ENCODE assay signal across 17 cellular contexts in genomic region chr20:62203378-62204030, GRCh38. TPM values are rescaled to one million over a fixed set of nuclear protein-coding genes. Genes with fewer than 3 reads are reported as not detected.
DNase-seq lines count a peak whose midpoint lies in the region; ATAC-seq, FAIRE-seq and TF ChIP-seq lines count a peak whose summit lies in the region.
"Had no signal": no experiment of that assay in that cellular context is flagged by ENCODE, and none has a peak within 500 bp of the region (broad histone marks: within the 10 kb centered on the region; RNA-seq: fewer than 3 reads in every experiment).

No MANE protein-coding gene starts in this region.

- H3K27ac ChIP-seq in HepG2 (ENCODE audit: extremely low read length, insufficient read depth, low read length), result no peak overlapping the region
- H3K27ac ChIP-seq: 22Rv1, adrenal gland, psoas muscle, stomach had no signal

- intact Hi-C loops in HepG2 (cut with micrococcal nuclease; ENCODE audit: unreplicated experiment), result no loop called here

- in situ Hi-C loops in KBM-7 (cut with MboI; ENCODE audit: low pct_unique_long_range_greater_than_20kb, low sequenced_read_pairs) (no loop called here), HepG2 (cut with HindIII; ENCODE audit: extremely low pct_ligation_motif_present, low pct_unique_long_range_greater_than_20kb) (no loop called here)

- H2AFZ ChIP-seq in HepG2 (ENCODE audit: low read length), result no peak overlapping the region

- POLR2A ChIA-PET in HepG2 (lab: Yijun Ruan, JAX), result no interaction called here

- H3K9me3 ChIP-seq in adipocyte (ENCODE audit: control insufficient read depth, low read length), result no peaks in the 10 kb centered on the region
- H3K9me3 ChIP-seq in HepG2 (ENCODE audit: low read length), result no peaks in the 10 kb centered on the region
- H3K9me3 ChIP-seq: adrenal gland, psoas muscle, stomach had no signal

- CTCF ChIA-PET in HepG2 (lab: Yijun Ruan, JAX; ENCODE audit: low intra/inter-chr PET ratio, low total read pairs), result no interaction called here

- TF ChIP-seq CTCF in HepG2 (CRISPR knock-in tag; IDR thresholded peaks at IDR 0.05), result no peak

- peaks cover 22% of the 10 kb centered on the region for H3K4me1 ChIP-seq in adipocyte (ENCODE audit: control insufficient read depth, insufficient read depth, low read length)
- no peaks in the 10 kb centered on the region for H3K4me1 ChIP-seq in HepG2 (ENCODE audit: insufficient read depth, low read length)
- H3K4me1 ChIP-seq: adrenal gland, stomach had no signal

- no peaks in the 10 kb centered on the region for H3K79me2 ChIP-seq in HepG2 (ENCODE audit: insufficient read depth, low read length)

- TF ChIP-seq EP300 in HepG2 (IDR thresholded peaks at IDR 0.05; ENCODE audit: low read depth in 2 of 2, low read length in 2 of 2) (no peak), HepG2 (CRISPR knock-in tag; IDR thresholded peaks at IDR 0.05; ENCODE audit: borderline replicate concordance) (no peak)

- FAIRE-seq in HepG2 (lab: Jason Lieb, UNC) (no peak), GM12892 (lab: Jason Lieb, UNC) (no peak)

- H3K36me3 ChIP-seq in adipocyte (ENCODE audit: control insufficient read depth, insufficient read depth, low read length, severe bottlenecking), result peaks cover 35% of the 10 kb centered on the region
- H3K36me3 ChIP-seq in HepG2 (replicated peaks in 1 of 2; ENCODE audit: control insufficient read depth in 1 of 2, insufficient read depth in 2 of 2, low read length in 2 of 2), result peaks cover 24 to 35% of the 10 kb centered on the region in 2 experiments; a peak in 4 of 5 replicates

- no peak overlapping the region for H3K4me2 ChIP-seq in HepG2 (ENCODE audit: low read depth, low read length)

- DNase-seq in NCI-H1417 (lab: John Stamatoyannopoulos, UW) (peak; percentile 32 to 54 (median 53)), NCI-H1417 treated with DMSO at 0.1 percent for 48 hours (lab: John Stamatoyannopoulos, UW) (no peak), KBM-7 (peak; percentile 38), adipocyte (ENCODE audit: low read depth) (peak; percentile 5), HepG2 (ENCODE audit: low spot score) (no peak), NCI-H2227 (lab: John Stamatoyannopoulos, UW; ENCODE audit: unreplicated experiment) (no peak), HT-29 (ENCODE audit: low spot score) (no peak), GM12892 (ENCODE audit: insufficient read length) (no peak)
- DNase-seq: activated CD4-positive, alpha-beta memory T cell treated with anti-CD3 and anti-CD28 coated beads for 36 hours; adrenal gland; CD4-positive, CD25-positive, alpha-beta regulatory T cell; natural killer cell; NCI-H1694; stomach had no signal

- H3K9ac ChIP-seq in adipocyte (ENCODE audit: low read length), result no peak overlapping the region
- H3K9ac ChIP-seq in HepG2 (ENCODE audit: insufficient read depth, low read depth, low read length), result no peak overlapping the region

- no TSS peak for BruUV-seq in HepG2 (replicated peaks; lab: Mats Ljungman, UMichigan)

- H3K4me3 ChIP-seq in adipocyte (ENCODE audit: low read length), result no peak overlapping the region
- H3K4me3 ChIP-seq in HepG2 (replicated peaks in 1 of 3; ENCODE audit: insufficient read depth in 1 of 3, low read depth in 2 of 3, low read length in 3 of 3), result no peak overlapping the region
- H3K4me3 ChIP-seq: adrenal gland, psoas muscle, stomach had no signal

- ATAC-seq in HepG2, result no peak
- ATAC-seq: natural killer cell, Panc1, psoas muscle had no signal

- no peak for TF ChIP-seq RAD21 in HepG2 (CRISPR knock-in tag; IDR thresholded peaks at IDR 0.05)

- H4K20me1 ChIP-seq in HepG2 (ENCODE audit: insufficient read depth, low read length), result no peaks in the 10 kb centered on the region

- H3K27me3 ChIP-seq in adipocyte (replicated peaks; ENCODE audit: control insufficient read depth, insufficient read depth, low read length), result no peaks in the 10 kb centered on the region
- no peaks in the 10 kb centered on the region for H3K27me3 ChIP-seq in HepG2 (ENCODE audit: control insufficient read depth in 1 of 2, insufficient read depth in 2 of 2, low read length in 2 of 2)
- H3K27me3 ChIP-seq: adrenal gland had no signal

- 97% methylated on average over 22 of the region's 22 CpGs for WGBS in HepG2 (ENCODE audit: low lambda C conversion rate)

- TF ChIP-seq POLR2A in HepG2 (IDR thresholded peaks at IDR 0.05; ENCODE audit: insufficient read depth in 1 of 2, low read depth in 2 of 2, low read length in 2 of 2) (no peak), GM12892 (IDR thresholded peaks at IDR 0.05; ENCODE audit: low read depth, low read length) (no peak)

RNA-seq across cellular contexts. Expression of gene HRH3, which starts 16.6 kb away (rescaled TPM):
- total RNA-seq in HepG2 (2016; rRNA removed; fragmentation: Illumina TruSeq; extraction: Trizol), result 0.10 and 0.18 TPM in 2 replicates
- total RNA-seq in HepG2 (2016; cell fraction: cytosol; rRNA removed; fragmentation: Illumina TruSeq; extraction: Trizol; ENCODE audit: low read depth), result 0.10 TPM in 1 of 2 replicates, not detected in the other
- 0.06 TPM in 1 of 2 replicates, not detected in the other for total RNA-seq in HepG2 (2016; cell fraction: insoluble cytoplasmic fraction; rRNA removed; fragmentation: Illumina TruSeq; extraction: Trizol)
- total RNA-seq in HepG2 (2016; cell fraction: membrane; rRNA removed; fragmentation: Illumina TruSeq; extraction: Trizol), result 0.12 and 0.14 TPM in 2 replicates
- not detected in 2 replicates for total RNA-seq in HepG2 (2016; cell fraction: nucleus; rRNA removed; fragmentation: Illumina TruSeq; extraction: Trizol)
- polyA plus RNA-seq in HepG2 (2011; rRNA removed), result not detected in 2 replicates
- polyA plus RNA-seq in HepG2 (2011; cell fraction: cytosol; rRNA removed), result not detected in 2 replicates
- polyA plus RNA-seq in HepG2 (2011; cell fraction: nucleus; rRNA removed), result not detected in 2 replicates
- 0.08 TPM in 1 of 2 replicates, not detected in the other for polyA plus RNA-seq in HepG2 (2012)
- polyA plus RNA-seq in HepG2 (2016; cell fraction: cytosol; fragmentation: Illumina TruSeq; extraction: Trizol; ENCODE audit: low read depth), result 0.08 TPM in 1 of 2 replicates, not detected in the other
- 0.34 TPM in 1 of 2 replicates, not detected in the other for polyA plus RNA-seq in HepG2 (2016; cell fraction: insoluble cytoplasmic fraction; fragmentation: Illumina TruSeq; extraction: Trizol; ENCODE audit: low read depth)
- polyA plus RNA-seq in HepG2 (2016; cell fraction: membrane; fragmentation: Illumina TruSeq; extraction: Trizol; ENCODE audit: low read depth), result 0.17 TPM in 2 replicates
- not detected in 2 replicates for polyA plus RNA-seq in HepG2 (2016; cell fraction: nucleus; fragmentation: Illumina TruSeq; extraction: Trizol; ENCODE audit: insufficient read depth, low read depth)
- not detected in 2 replicates for polyA minus RNA-seq in HepG2 (2011; rRNA and poly(A)+ RNA removed; ENCODE audit: low replicate concordance)
- not detected in 2 replicates for polyA minus RNA-seq in HepG2 (2011; cell fraction: cytosol; rRNA and poly(A)+ RNA removed)
- not detected in 2 replicates for polyA minus RNA-seq in HepG2 (2011; cell fraction: nucleus; rRNA and poly(A)+ RNA removed)
- total RNA-seq in HT-29 (2014; rRNA removed; shearing (Covaris generic)), result not detected in 2 replicates
- polyA plus RNA-seq in GM12892 (2012; ENCODE audit: missing spikeins), result not detected
- total RNA-seq: activated CD4-positive, alpha-beta memory T cell treated with anti-CD3 and anti-CD28 coated beads for 36 hours; CD4-positive, CD25-positive, alpha-beta regulatory T cell; natural killer cell; psoas muscle; stomach had no signal
- polyA plus RNA-seq: CD4-positive, CD25-positive, alpha-beta regulatory T cell; stomach had no signal

RNA-seq across cellular contexts. Expression of gene MTG2, which starts 20.7 kb away (rescaled TPM):
- 31.3 and 37.8 TPM in 2 replicates for total RNA-seq in HepG2 (2016; rRNA removed; fragmentation: Illumina TruSeq; extraction: Trizol)
- total RNA-seq in HepG2 (2016; cell fraction: cytosol; rRNA removed; fragmentation: Illumina TruSeq; extraction: Trizol; ENCODE audit: low read depth), result 14.9 and 15.3 TPM in 2 replicates
- 30.0 and 35.2 TPM in 2 replicates for total RNA-seq in HepG2 (2016; cell fraction: insoluble cytoplasmic fraction; rRNA removed; fragmentation: Illumina TruSeq; extraction: Trizol)
- 20.4 and 23.8 TPM in 2 replicates for total RNA-seq in HepG2 (2016; cell fraction: membrane; rRNA removed; fragmentation: Illumina TruSeq; extraction: Trizol)
- 23.8 and 28.4 TPM in 2 replicates for total RNA-seq in HepG2 (2016; cell fraction: nucleus; rRNA removed; fragmentation: Illumina TruSeq; extraction: Trizol)
- 20.4 and 22.5 TPM in 2 replicates for polyA plus RNA-seq in HepG2 (2011; rRNA removed)
- 19.5 and 23.4 TPM in 2 replicates for polyA plus RNA-seq in HepG2 (2011; cell fraction: cytosol; rRNA removed)
- polyA plus RNA-seq in HepG2 (2011; cell fraction: nucleus; rRNA removed), result 31.1 and 31.2 TPM in 2 replicates
- polyA plus RNA-seq in HepG2 (2012), result 21.4 and 26.9 TPM in 2 replicates
- 13.5 and 13.6 TPM in 2 replicates for polyA plus RNA-seq in HepG2 (2016; cell fraction: cytosol; fragmentation: Illumina TruSeq; extraction: Trizol; ENCODE audit: low read depth)
- polyA plus RNA-seq in HepG2 (2016; cell fraction: insoluble cytoplasmic fraction; fragmentation: Illumina TruSeq; extraction: Trizol; ENCODE audit: low read depth), result 33.7 and 36.3 TPM in 2 replicates
- 18.0 and 19.8 TPM in 2 replicates for polyA plus RNA-seq in HepG2 (2016; cell fraction: membrane; fragmentation: Illumina TruSeq; extraction: Trizol; ENCODE audit: low read depth)
- 87.6 and 92.7 TPM in 2 replicates for polyA plus RNA-seq in HepG2 (2016; cell fraction: nucleus; fragmentation: Illumina TruSeq; extraction: Trizol; ENCODE audit: insufficient read depth, low read depth)
- 27.2 and 36.2 TPM in 2 replicates for polyA minus RNA-seq in HepG2 (2011; rRNA and poly(A)+ RNA removed; ENCODE audit: low replicate concordance)
- polyA minus RNA-seq in HepG2 (2011; cell fraction: cytosol; rRNA and poly(A)+ RNA removed), result 13.0 and 15.4 TPM in 2 replicates
- polyA minus RNA-seq in HepG2 (2011; cell fraction: nucleus; rRNA and poly(A)+ RNA removed), result 16.7 and 20.9 TPM in 2 replicates
- total RNA-seq in HT-29 (2014; rRNA removed; shearing (Covaris generic)), result 41.9 and 44.2 TPM in 2 replicates
- 18.0 TPM for polyA plus RNA-seq in GM12892 (2012; ENCODE audit: missing spikeins)

RNA-seq across cellular contexts. Expression of gene OSBPL2, which starts 34.8 kb away (rescaled TPM):
- total RNA-seq in HepG2 (2016; rRNA removed; fragmentation: Illumina TruSeq; extraction: Trizol), result 37.4 and 41.5 TPM in 2 replicates
- total RNA-seq in HepG2 (2016; cell fraction: cytosol; rRNA removed; fragmentation: Illumina TruSeq; extraction: Trizol; ENCODE audit: low read depth), result 19.3 and 19.7 TPM in 2 replicates
- 37.3 and 39.8 TPM in 2 replicates for total RNA-seq in HepG2 (2016; cell fraction: insoluble cytoplasmic fraction; rRNA removed; fragmentation: Illumina TruSeq; extraction: Trizol)
- total RNA-seq in HepG2 (2016; cell fraction: membrane; rRNA removed; fragmentation: Illumina TruSeq; extraction: Trizol), result 18.5 and 19.9 TPM in 2 replicates
- 31.6 and 31.7 TPM in 2 replicates for total RNA-seq in HepG2 (2016; cell fraction: nucleus; rRNA removed; fragmentation: Illumina TruSeq; extraction: Trizol)
- polyA plus RNA-seq in HepG2 (2011; rRNA removed), result 18.5 and 20.5 TPM in 2 replicates
- polyA plus RNA-seq in HepG2 (2011; cell fraction: cytosol; rRNA removed), result 11.8 and 12.2 TPM in 2 replicates
- 64.3 and 72.2 TPM in 2 replicates for polyA plus RNA-seq in HepG2 (2011; cell fraction: nucleus; rRNA removed)
- 29.8 and 30.8 TPM in 2 replicates for polyA plus RNA-seq in HepG2 (2012)
- polyA plus RNA-seq in HepG2 (2016; cell fraction: cytosol; fragmentation: Illumina TruSeq; extraction: Trizol; ENCODE audit: low read depth), result 3.5 and 4.8 TPM in 2 replicates
- polyA plus RNA-seq in HepG2 (2016; cell fraction: insoluble cytoplasmic fraction; fragmentation: Illumina TruSeq; extraction: Trizol; ENCODE audit: low read depth), result 31.7 and 35.2 TPM in 2 replicates
- 9.5 and 9.7 TPM in 2 replicates for polyA plus RNA-seq in HepG2 (2016; cell fraction: membrane; fragmentation: Illumina TruSeq; extraction: Trizol; ENCODE audit: low read depth)
- 69.1 and 71.6 TPM in 2 replicates for polyA plus RNA-seq in HepG2 (2016; cell fraction: nucleus; fragmentation: Illumina TruSeq; extraction: Trizol; ENCODE audit: insufficient read depth, low read depth)
- polyA minus RNA-seq in HepG2 (2011; rRNA and poly(A)+ RNA removed; ENCODE audit: low replicate concordance), result 28.3 and 39.1 TPM in 2 replicates
- 11.3 and 14.2 TPM in 2 replicates for polyA minus RNA-seq in HepG2 (2011; cell fraction: cytosol; rRNA and poly(A)+ RNA removed)
- 62.2 and 69.3 TPM in 2 replicates for polyA minus RNA-seq in HepG2 (2011; cell fraction: nucleus; rRNA and poly(A)+ RNA removed)
- total RNA-seq in HT-29 (2014; rRNA removed; shearing (Covaris generic)), result 44.9 and 49.8 TPM in 2 replicates
- polyA plus RNA-seq in GM12892 (2012; ENCODE audit: missing spikeins), result 15.3 TPM

RNA-seq across cellular contexts. Expression of gene SS18L1, which starts 59.9 kb away (rescaled TPM):
- total RNA-seq in HepG2 (2016; rRNA removed; fragmentation: Illumina TruSeq; extraction: Trizol), result 15.3 and 17.8 TPM in 2 replicates
- total RNA-seq in HepG2 (2016; cell fraction: cytosol; rRNA removed; fragmentation: Illumina TruSeq; extraction: Trizol; ENCODE audit: low read depth), result 8.6 and 10.0 TPM in 2 replicates
- total RNA-seq in HepG2 (2016; cell fraction: insoluble cytoplasmic fraction; rRNA removed; fragmentation: Illumina TruSeq; extraction: Trizol), result 14.3 and 17.3 TPM in 2 replicates
- total RNA-seq in HepG2 (2016; cell fraction: membrane; rRNA removed; fragmentation: Illumina TruSeq; extraction: Trizol), result 13.2 and 13.6 TPM in 2 replicates
- total RNA-seq in HepG2 (2016; cell fraction: nucleus; rRNA removed; fragmentation: Illumina TruSeq; extraction: Trizol), result 21.3 and 26.0 TPM in 2 replicates
- 27.6 and 32.0 TPM in 2 replicates for polyA plus RNA-seq in HepG2 (2011; rRNA removed)
- 13.9 and 24.3 TPM in 2 replicates for polyA plus RNA-seq in HepG2 (2011; cell fraction: cytosol; rRNA removed)
- polyA plus RNA-seq in HepG2 (2011; cell fraction: nucleus; rRNA removed), result 94.6 and 141 TPM in 2 replicates
- 16.9 and 17.6 TPM in 2 replicates for polyA plus RNA-seq in HepG2 (2012)
- polyA plus RNA-seq in HepG2 (2016; cell fraction: cytosol; fragmentation: Illumina TruSeq; extraction: Trizol; ENCODE audit: low read depth), result 2.6 and 2.8 TPM in 2 replicates
- polyA plus RNA-seq in HepG2 (2016; cell fraction: insoluble cytoplasmic fraction; fragmentation: Illumina TruSeq; extraction: Trizol; ENCODE audit: low read depth), result 12.8 and 13.4 TPM in 2 replicates
- 5.4 and 6.3 TPM in 2 replicates for polyA plus RNA-seq in HepG2 (2016; cell fraction: membrane; fragmentation: Illumina TruSeq; extraction: Trizol; ENCODE audit: low read depth)
- 60.6 and 69.1 TPM in 2 replicates for polyA plus RNA-seq in HepG2 (2016; cell fraction: nucleus; fragmentation: Illumina TruSeq; extraction: Trizol; ENCODE audit: insufficient read depth, low read depth)
- 32.8 and 53.5 TPM in 2 replicates for polyA minus RNA-seq in HepG2 (2011; rRNA and poly(A)+ RNA removed; ENCODE audit: low replicate concordance)
- polyA minus RNA-seq in HepG2 (2011; cell fraction: cytosol; rRNA and poly(A)+ RNA removed), result 14.5 and 16.4 TPM in 2 replicates
- polyA minus RNA-seq in HepG2 (2011; cell fraction: nucleus; rRNA and poly(A)+ RNA removed), result 30.1 and 33.4 TPM in 2 replicates
- total RNA-seq in HT-29 (2014; rRNA removed; shearing (Covaris generic)), result 57.1 and 65.8 TPM in 2 replicates
- 8.2 TPM for polyA plus RNA-seq in GM12892 (2012; ENCODE audit: missing spikeins)

Comparison
In these comparisons a context has a peak if more than half of its experiments do, and no peak if none do; other contexts are left out.
1. DNase-seq: peak in NCI-H1417 (3 of 3), KBM-7 (single experiment) and adipocyte (single experiment); none in NCI-H1417 treated with DMSO at 0.1 percent for 48 hours (single experiment), HepG2 (single experiment), NCI-H2227 (single experiment), HT-29 (single experiment) and GM12892 (single experiment).